ENCODE assay signal across 14 cellular contexts in genomic region chr17:73394523-73395450, GRCh38.
DNase-seq lines count a peak whose midpoint lies in the region; ATAC-seq and TF ChIP-seq lines count a peak whose summit lies in the region.
"Had no signal": no experiment of that assay in that cellular context is flagged by ENCODE, and none has a peak within 500 bp of the region (broad histone marks: within the 10 kb centered on the region; RNA-seq: fewer than 3 reads in every experiment).

No MANE protein-coding gene starts in this region.

- H3K36me3 Mint-ChIP-seq in brain, result peaks cover 43% of the 10 kb centered on the region
- no peaks in the 10 kb centered on the region for H3K36me3 Mint-ChIP-seq in activated T-cell treated with anti-CD3 and anti-CD28 coated beads, Interleukin-2, amount 50 U/mL, for 4 hours (ENCODE audit: insufficient read depth)

- H3K4me3 ChIP-seq in H7 (ENCODE audit: insufficient read depth, low read depth, low read length) (no peak overlapping the region), osteoblast (ENCODE audit: insufficient read depth, low read length) (no peak overlapping the region)
- H3K4me3 ChIP-seq: heart right ventricle had no signal

- H3K4me2 ChIP-seq in osteoblast (ENCODE audit: insufficient read depth, low read length), result no peak overlapping the region

- H3K27ac Mint-ChIP-seq in brain, result peak overlapping the region in 3 of 5 experiments; percentile 46 to 85 (median 78)
- H3K27ac Mint-ChIP-seq: activated naive CD8-positive, alpha-beta T cell had no signal

- TF ChIP-seq CTCF in brain (conservative IDR thresholded peaks at IDR 0.05) (no peak), osteoblast (IDR thresholded peaks at IDR 0.05; ENCODE audit: extremely low read depth, low read depth, low read length) (no peak)

- peaks cover 3% of the 10 kb centered on the region for H3K27me3 Mint-ChIP-seq in brain
- H3K27me3 Mint-ChIP-seq in activated T-cell treated with anti-CD3 and anti-CD28 coated beads, Interleukin-2, amount 50 U/mL, for 4 hours (ENCODE audit: low read depth), result no peaks in the 10 kb centered on the region
- H3K27me3 Mint-ChIP-seq: activated naive CD8-positive, alpha-beta T cell had no signal

- H3K4me1 Mint-ChIP-seq in brain, result peaks cover 22% of the 10 kb centered on the region
- H3K4me1 Mint-ChIP-seq in activated T-cell treated with anti-CD3 and anti-CD28 coated beads, Interleukin-2, amount 50 U/mL, for 4 hours (ENCODE audit: low read depth), result no peaks in the 10 kb centered on the region

- peaks cover 5% of the 10 kb centered on the region for H3K4me1 ChIP-seq in osteoblast (ENCODE audit: insufficient read depth, low read length)

- H3K9me3 ChIP-seq in osteoblast (ENCODE audit: low read depth, low read length), result no peaks in the 10 kb centered on the region
- H3K9me3 ChIP-seq: heart right ventricle had no signal

- ATAC-seq in activated T-cell treated with anti-CD3 and anti-CD28 coated beads, Interleukin-2, amount 50 U/mL, for 4 hours, result no peak
- ATAC-seq: heart right ventricle, right cardiac atrium had no signal

- DNase-seq in H7 (peak; percentile 51), NCI-H2107 (lab: John Stamatoyannopoulos, UW) (peak; percentile 27), osteoblast (ENCODE audit: insufficient read length, low spot score, missing footprints) (peak; percentile 63), HCEC 1CT (no peak), NCI-H446 treated with DMSO at 0.1 percent for 48 hours (lab: John Stamatoyannopoulos, UW) (no peak)
- DNase-seq in activated T-cell treated with anti-CD3 and anti-CD28 coated beads, Interleukin-2, amount 50 U/mL, for 4 hours, result no peak
- DNase-seq: activated CD4-positive, alpha-beta T cell treated with anti-CD3 and anti-CD28 coated beads, Interleukin-2, amount 50 U/mL, for 4 hours; activated T-cell treated with anti-CD3 and anti-CD28 coated beads, Interleukin-2, amount 50 U/mL, for 1 hour; heart right ventricle; NCI-H524 treated with DMSO at 0.1 percent for 48 hours; stimulated activated CD4-positive, alpha-beta T cell treated with anti-CD3 and anti-CD28 coated beads, Interleukin-1b, Interleukin-23, amount 100 ng/mL, for 48 hours had no signal

- H3K27ac ChIP-seq in osteoblast (ENCODE audit: low read depth, low read length), result no peak overlapping the region
- H3K27ac ChIP-seq: heart right ventricle had no signal

- H3K4me3 Mint-ChIP-seq in brain, result no peak overlapping the region
- no peak overlapping the region for H3K4me3 Mint-ChIP-seq in activated T-cell treated with anti-CD3 and anti-CD28 coated beads, Interleukin-2, amount 50 U/mL, for 4 hours
- H3K4me3 Mint-ChIP-seq: activated naive CD8-positive, alpha-beta T cell had no signal

- H2AFZ ChIP-seq in osteoblast (ENCODE audit: low read length), result no peak overlapping the region

- H3K36me3 ChIP-seq in H7 (replicated peaks; ENCODE audit: control insufficient read depth, insufficient read depth, low read length), result no peaks in the 10 kb centered on the region
- no peaks in the 10 kb centered on the region for H3K36me3 ChIP-seq in osteoblast (ENCODE audit: insufficient read depth, low read length)
- H3K36me3 ChIP-seq: heart right ventricle had no signal

- no peaks in the 10 kb centered on the region for H3K79me2 ChIP-seq in osteoblast (ENCODE audit: insufficient read depth, low read length)

- H3K27me3 ChIP-seq in H7 (ENCODE audit: control insufficient read depth, insufficient read depth, low read length) (no peaks in the 10 kb centered on the region), osteoblast (ENCODE audit: insufficient read depth, low read length) (peaks cover 18% of the 10 kb centered on the region)
- H3K27me3 ChIP-seq: heart right ventricle had no signal

- no peaks in the 10 kb centered on the region for H3K9me3 Mint-ChIP-seq in brain
- H3K9me3 Mint-ChIP-seq in activated T-cell treated with anti-CD3 and anti-CD28 coated beads, Interleukin-2, amount 50 U/mL, for 4 hours, result no peaks in the 10 kb centered on the region

- no peaks in the 10 kb centered on the region for H4K20me1 ChIP-seq in osteoblast (ENCODE audit: insufficient read depth, low read length)

Comparison
In these comparisons a context has a peak if more than half of its experiments do, and no peak if none do; other contexts are left out.
1. DNase-seq: peak in H7 (single experiment), NCI-H2107 (single experiment) and osteoblast (single experiment); none in activated T-cell treated with anti-CD3 and anti-CD28 coated beads, Interleukin-2, amount 50 U/mL, for 4 hours (single experiment), HCEC 1CT (single experiment) and NCI-H446 treated with DMSO at 0.1 percent for 48 hours (single experiment).